19 cellular contexts compared by ENCODE assay signal in genomic region chr7:42678315-42678714, GRCh38.
DNase-seq lines count a peak whose midpoint lies in the region; ATAC-seq and TF ChIP-seq lines count a peak whose summit lies in the region.
"Had no signal": no experiment of that assay in that cellular context is flagged by ENCODE, and none has a peak within 500 bp of the region (broad histone marks: within the 10 kb centered on the region; RNA-seq: fewer than 3 reads in every experiment).

No MANE protein-coding gene starts in this region.

- DNase-seq in mammary epithelial cell: no peak
- no peak for DNase-seq in DMS153 (lab: John Stamatoyannopoulos, UW)
- no peak for DNase-seq in NCI-H524 (lab: John Stamatoyannopoulos, UW)
- no peak for DNase-seq in retina
- no peak for DNase-seq in NCI-H1048 (lab: John Stamatoyannopoulos, UW)
- DNase-seq: activated effector memory CD4-positive, alpha-beta T cell treated with anti-CD3 and anti-CD28 coated beads, Interleukin-2, amount 50 U/mL, for 16 hours; amygdala; hypothalamus; Kasumi-1; NCI-H1436 treated with DMSO at 0.1 percent for 48 hours; NK-92 treated with Interleukin-12 subunit alpha and Interleukin-12 subunit beta, amount 100 ng/mL, for 24 hours; SHP77; stimulated activated CD4-positive, alpha-beta T cell treated with anti-CD3 and anti-CD28 coated beads, Interleukin-15, amount 100 ng/mL, for 24 hours had no signal

- H3K9me3 ChIP-seq in BLaER1 treated with 17β-estradiol and CSF1 and Interleukin-3, amounts not matched to agents 10 nM and 100 nM (replicated peaks in 1 of 11): peaks cover 0 to 10% (median 6%) of the 10 kb centered on the region in 11 experiments; a peak in 15 of 22 replicates
- H3K9me3 ChIP-seq in mammary epithelial cell (replicated peaks; ENCODE audit: insufficient read depth, low read length): no peaks in the 10 kb centered on the region
- H3K9me3 ChIP-seq in gastroesophageal sphincter: peaks cover 0 to 4% (median 0%) of the 10 kb centered on the region in 3 donors
- no peaks in the 10 kb centered on the region for H3K9me3 ChIP-seq in skeletal muscle tissue (ENCODE audit: control insufficient read depth in 3 of 3, low read length in 3 of 3)
- H3K9me3 ChIP-seq: ovary had no signal

- no peaks in the 10 kb centered on the region for H3K27me3 ChIP-seq in BLaER1 treated with 17β-estradiol and CSF1 and Interleukin-3, amounts not matched to agents 10 nM and 100 nM
- H3K27me3 ChIP-seq in mammary epithelial cell (ENCODE audit: insufficient read depth, low read length) (no peaks in the 10 kb centered on the region), gastroesophageal sphincter (no peaks in the 10 kb centered on the region), skeletal muscle tissue (ENCODE audit: control insufficient read depth in 3 of 3, insufficient read depth in 3 of 3, low read length in 3 of 3) (no peaks in the 10 kb centered on the region)
- H3K27me3 ChIP-seq: ovary had no signal

- no peak overlapping the region for H3K27ac ChIP-seq in BLaER1 treated with 17β-estradiol and CSF1 and Interleukin-3, amounts not matched to agents 10 nM and 100 nM
- H3K27ac ChIP-seq in mammary epithelial cell (ENCODE audit: insufficient read depth, low read depth, low read length) (peak overlapping the region; percentile 1), gastroesophageal sphincter (peak overlapping the region in 3 of 4 donors; percentile 57 to 67 (median 65)), skeletal muscle tissue (ENCODE audit: low read depth, low read length) (peak overlapping the region; percentile 11)
- H3K27ac ChIP-seq: coronary artery, ovary had no signal

- H3K9ac ChIP-seq in BLaER1 treated with 17β-estradiol and CSF1 and Interleukin-3, amounts not matched to agents 10 nM and 100 nM: no peak overlapping the region
- H3K9ac ChIP-seq in mammary epithelial cell (ENCODE audit: insufficient read depth, low read length): no peak overlapping the region
- no peak overlapping the region for H3K9ac ChIP-seq in skeletal muscle tissue (ENCODE audit: low read depth in 1 of 3, low read length in 3 of 3)

- no peaks in the 10 kb centered on the region for H3K79me2 ChIP-seq in mammary epithelial cell (ENCODE audit: insufficient read depth, low read length)

- no TSS peak for BruUV-seq in mammary epithelial cell (replicated peaks; lab: Mats Ljungman, UMichigan)

- no peak overlapping the region for H3K4me3 ChIP-seq in BLaER1 treated with 17β-estradiol and CSF1 and Interleukin-3, amounts not matched to agents 10 nM and 100 nM
- H3K4me3 ChIP-seq in mammary epithelial cell (replicated peaks in 1 of 3; ENCODE audit: insufficient read depth in 1 of 3, low read depth in 2 of 3, low read length in 3 of 3) (no peak overlapping the region), gastroesophageal sphincter (no peak overlapping the region), skeletal muscle tissue (ENCODE audit: low read length in 3 of 3) (no peak overlapping the region)
- H3K4me3 ChIP-seq: coronary artery, ovary had no signal

- no peak overlapping the region for H2AFZ ChIP-seq in mammary epithelial cell (ENCODE audit: low read depth, low read length)

- H3K4me1 ChIP-seq in BLaER1 treated with 17β-estradiol and CSF1 and Interleukin-3, amounts not matched to agents 10 nM and 100 nM: peaks cover 10 to 24% (median 17%) of the 10 kb centered on the region in 10 experiments; a peak in 17 of 20 replicates
- H3K4me1 ChIP-seq in mammary epithelial cell (ENCODE audit: insufficient read depth, low read length): peaks cover 20% of the 10 kb centered on the region
- H3K4me1 ChIP-seq in gastroesophageal sphincter: peaks cover 0 to 26% (median 2%) of the 10 kb centered on the region in 3 donors
- no peaks in the 10 kb centered on the region for H3K4me1 ChIP-seq in skeletal muscle tissue (ENCODE audit: control insufficient read depth in 3 of 3, insufficient read depth in 3 of 3, low read length in 3 of 3)

- intact Hi-C loops in mammary epithelial cell (cut with micrococcal nuclease): loop anchor here (10.0 kb wide), 2 partner anchors 84 to 184 kb away; no protein-coding TSS in a partner anchor

- H4K20me1 ChIP-seq in BLaER1 treated with 17β-estradiol and CSF1 and Interleukin-3, amounts not matched to agents 10 nM and 100 nM: no peaks in the 10 kb centered on the region
- H4K20me1 ChIP-seq in mammary epithelial cell (ENCODE audit: insufficient read depth, low read length): no peaks in the 10 kb centered on the region

- in situ Hi-C loops in mammary epithelial cell (cut with MboI; ENCODE audit: low sequenced_read_pairs in 2 of 2): loop anchor here in 1 of 2 donors (25.0 kb wide), 1 partner anchor 441 kb away; the partner anchor contains the start of gene GLI3

- H3K36me3 ChIP-seq in BLaER1 treated with 17β-estradiol and CSF1 and Interleukin-3, amounts not matched to agents 10 nM and 100 nM: no peaks in the 10 kb centered on the region
- no peaks in the 10 kb centered on the region for H3K36me3 ChIP-seq in mammary epithelial cell (ENCODE audit: insufficient read depth, low read length)
- H3K36me3 ChIP-seq in gastroesophageal sphincter: no peaks in the 10 kb centered on the region
- H3K36me3 ChIP-seq in skeletal muscle tissue (ENCODE audit: control insufficient read depth in 3 of 3, insufficient read depth in 3 of 3, low read length in 3 of 3): no peaks in the 10 kb centered on the region
- H3K36me3 ChIP-seq: ovary had no signal

- WGBS in mammary epithelial cell (ENCODE audit: low coverage, missing lambda C conversion rate): 60% methylated on average over 1 of the region's 1 CpG
- 10 to 30% methylated on average over 1 of the region's 1 CpG for WGBS in gastroesophageal sphincter (ENCODE audit: low coverage in 1 of 2), 2 donors

- ATAC-seq in gastroesophageal sphincter: no peak
- ATAC-seq: activated CD4-positive, CD25-positive, alpha-beta regulatory T cell treated with anti-CD3 and anti-CD28 coated beads, Interleukin-2, amount 50 U/mL, for 24 hours had no signal

- TF ChIP-seq POLR2A in gastroesophageal sphincter (IDR thresholded peaks at IDR 0.05): no peak

- peak overlapping the region in 6 of 11 experiments; percentile 6 to 40 (median 20); a peak in 8 of 22 replicates for H3K4me2 ChIP-seq in BLaER1 treated with 17β-estradiol and CSF1 and Interleukin-3, amounts not matched to agents 10 nM and 100 nM
- H3K4me2 ChIP-seq in mammary epithelial cell (ENCODE audit: insufficient read depth, low read depth, low read length): peak overlapping the region; percentile 39

- TF ChIP-seq EP300 in gastroesophageal sphincter (IDR thresholded peaks at IDR 0.05): no peak

- no peak for TF ChIP-seq CTCF in mammary epithelial cell (conservative IDR thresholded peaks at IDR 0.05 in 1 of 2, IDR thresholded peaks at IDR 0.05 in 1 of 2; ENCODE audit: extremely low read depth in 1 of 2, insufficient read depth in 1 of 2, low read depth in 1 of 2, low read length in 2 of 2)
- no peak for TF ChIP-seq CTCF in gastroesophageal sphincter (IDR thresholded peaks at IDR 0.05)

- CTCF ChIA-PET in mammary epithelial cell (lab: Charles Lee; ENCODE audit: low non-redundant PET): no interaction called here

- dilution Hi-C loops in mammary epithelial cell (cut with HindIII; ENCODE audit: low sequenced_read_pairs): no loop called here

Comparison
In these comparisons a context has a peak if more than half of its experiments do, and no peak if none do; other contexts are left out.
1. H3K27ac ChIP-seq: peak in mammary epithelial cell (single experiment), gastroesophageal sphincter (3 of 4) and skeletal muscle tissue (single experiment); none in BLaER1 treated with 17β-estradiol and CSF1 and Interleukin-3, amounts not matched to agents 10 nM and 100 nM (0 of 11).